Comparison of ENCODE assay signal across 8 cellular contexts in genomic region chr3:134374791-134375541, GRCh38. TPM values are rescaled to one million over a fixed set of nuclear protein-coding genes. Genes with fewer than 3 reads are reported as not detected.
A peak's percentile ranks its signal among the peaks of the same experiment; 100 is the strongest.
DNase-seq lines count a peak whose midpoint lies in the region; ATAC-seq and TF ChIP-seq lines count a peak whose summit lies in the region.

No MANE protein-coding gene starts in this region.

- peak overlapping the region; percentile 90 for H3K27ac ChIP-seq in duodenal mucosa (ENCODE audit: low read depth, low read length)
- H3K27ac ChIP-seq in aorta (ENCODE audit: low read depth in 1 of 2, low read length in 2 of 2): peak overlapping the region in 1 of 2 donors; percentile 81

- peak overlapping the region; percentile 73 to 83 for H3K4me3 ChIP-seq in duodenal mucosa (ENCODE audit: low read depth in 1 of 2, low read length in 2 of 2)
- H3K4me3 ChIP-seq in aorta (ENCODE audit: low read length in 2 of 2): peak overlapping the region; percentile 7 to 32

- peak; percentile 15 for ATAC-seq in aorta (ENCODE audit: low FRiP score)
- no peak for ATAC-seq in GM21381 (IDR thresholded peaks at IDR 0.05; ENCODE audit: unreplicated experiment)

- intact Hi-C loops in aorta (cut with DNase I): loop anchor here (1.0 to 10.0 kb wide), 7 partner anchors 17 to 160 kb away; no protein-coding TSS in a partner anchor

- H3K4me3 Mint-ChIP-seq in mesothelial cell of epicardium: peak overlapping the region; percentile 94

- DNase-seq in NCI-H2227 (lab: John Stamatoyannopoulos, UW; ENCODE audit: unreplicated experiment): peak; percentile 11
- DNase-seq in NCI-H2227 treated with DMSO at 0.1 percent for 48 hours (lab: John Stamatoyannopoulos, UW): no peak
- peak; percentile 73 for DNase-seq in NCI-H748 (lab: John Stamatoyannopoulos, UW; ENCODE audit: unreplicated experiment)
- peak in 1 of 2 experiments; percentile 33 for DNase-seq in mesothelial cell of epicardium (ENCODE audit: low spot score in 2 of 2, unreplicated experiment in 2 of 2)
- peak; percentile 47 to 75 for DNase-seq in aorta
- no peak for DNase-seq in HCEC 1CT

- H3K36me3 Mint-ChIP-seq in mesothelial cell of epicardium: peaks cover 9% of the 10 kb centered on the region

- H3K9me3 ChIP-seq in duodenal mucosa (ENCODE audit: control insufficient read depth in 1 of 2, low read length in 2 of 2) (no peaks in the 10 kb centered on the region), aorta (ENCODE audit: control insufficient read depth, low read length) (no peaks in the 10 kb centered on the region)

- peaks cover 57% of the 10 kb centered on the region for H3K4me1 Mint-ChIP-seq in mesothelial cell of epicardium

- no peaks in the 10 kb centered on the region for H3K9me3 Mint-ChIP-seq in mesothelial cell of epicardium

- peak overlapping the region; percentile 99 for H3K27ac Mint-ChIP-seq in mesothelial cell of epicardium

- H3K36me3 ChIP-seq in duodenal mucosa (ENCODE audit: control insufficient read depth in 1 of 2, insufficient read depth in 2 of 2, low read length in 2 of 2): peaks cover 6 to 13% of the 10 kb centered on the region in 2 donors
- H3K36me3 ChIP-seq in aorta (ENCODE audit: control insufficient read depth in 1 of 2, insufficient read depth in 2 of 2, low read length in 1 of 2): peaks cover 4 to 11% of the 10 kb centered on the region in 2 donors

- peaks cover 3% of the 10 kb centered on the region in 2 donors for H3K27me3 ChIP-seq in duodenal mucosa (ENCODE audit: control insufficient read depth in 1 of 2, insufficient read depth in 2 of 2, low read length in 2 of 2)
- H3K27me3 ChIP-seq in aorta (ENCODE audit: control insufficient read depth in 1 of 2, insufficient read depth in 2 of 2, low read length in 1 of 2): no peaks in the 10 kb centered on the region

- peak overlapping the region; percentile 63 to 70 for H3K9ac ChIP-seq in duodenal mucosa (ENCODE audit: low read depth in 1 of 2, low read length in 2 of 2)

- 32 to 36% methylated on average over 28 to 30 of the region's 30 CpGs for WGBS in aorta, 2 donors

- peaks cover 60 to 65% of the 10 kb centered on the region in 2 donors for H3K4me1 ChIP-seq in duodenal mucosa (ENCODE audit: control insufficient read depth in 1 of 2, insufficient read depth in 2 of 2, low read length in 2 of 2)
- no peaks in the 10 kb centered on the region for H3K4me1 ChIP-seq in aorta (ENCODE audit: control insufficient read depth in 1 of 2, insufficient read depth in 2 of 2, low read length in 2 of 2)

- no peaks in the 10 kb centered on the region for H3K27me3 Mint-ChIP-seq in mesothelial cell of epicardium (ENCODE audit: low read depth)

- no peak for TF ChIP-seq CTCF in mesothelial cell of epicardium (IDR thresholded peaks at IDR 0.05; ENCODE audit: unreplicated experiment)

RNA-seq across cellular contexts. Expression of gene AMOTL2, which starts 0.7 kb away (rescaled TPM):
- total RNA-seq in mesothelial cell of epicardium (281 to 297 TPM (median 296 TPM) in 3 replicates), aorta (100 to 1,000 TPM in 1 of 2 donors, 10 to 100 TPM in 1; 82.1 to 118 TPM)
- polyA plus RNA-seq in aorta: 10 to 100 TPM; 12.4 to 29.3 TPM

Comparison
In these comparisons a context has a peak if more than half of its experiments do, and no peak if none do; other contexts are left out.
1. DNase-seq: peak in NCI-H2227 (single experiment), NCI-H748 (single experiment) and aorta (2 of 2); none in NCI-H2227 treated with DMSO at 0.1 percent for 48 hours (single experiment) and HCEC 1CT (single experiment).